Comparison of ENCODE assay signal across 8 cellular contexts in the genomic region with DNA sequence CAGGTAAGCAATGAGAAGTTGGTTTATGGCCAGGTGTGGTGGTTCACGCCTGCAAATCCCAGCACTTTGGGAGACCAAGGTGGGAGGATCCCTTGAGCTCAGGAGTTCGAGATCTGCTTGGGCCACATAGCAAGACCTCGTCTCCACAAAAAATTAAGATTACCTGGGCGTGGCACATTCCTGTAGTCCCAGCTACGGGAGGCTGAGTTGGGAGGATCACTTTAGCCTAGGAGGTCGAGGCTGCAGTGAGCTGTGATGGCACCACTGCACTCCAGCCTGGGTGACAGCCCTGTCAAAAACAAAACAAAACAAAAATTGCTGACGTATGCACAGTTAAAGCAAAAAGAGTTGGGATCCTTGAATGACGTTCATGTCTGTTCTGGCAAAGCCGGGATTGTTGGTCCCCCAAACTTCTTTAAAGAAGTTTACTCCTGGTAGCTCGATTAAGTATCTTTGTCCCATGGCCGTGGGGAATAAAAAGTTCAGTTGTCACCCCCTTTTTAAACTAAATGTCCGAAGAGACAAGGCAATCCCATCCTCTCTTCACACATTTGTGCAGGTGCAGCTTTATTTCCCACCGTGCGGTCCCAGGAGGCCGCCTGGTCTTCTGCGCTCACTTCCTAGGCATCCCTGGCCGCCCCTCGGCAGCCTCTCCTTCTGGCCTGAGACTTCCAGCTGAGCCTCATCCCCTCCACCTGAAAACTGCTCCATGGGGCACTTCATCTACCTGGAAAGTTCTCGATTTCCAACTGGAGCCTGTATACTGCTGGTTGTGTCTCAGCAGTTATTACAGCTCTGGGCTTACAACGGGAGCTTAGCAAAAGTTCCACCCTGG. TPM values are rescaled to one million over a fixed set of nuclear protein-coding genes. Genes with fewer than 3 reads are reported as not detected.
DNase-seq lines count a peak whose midpoint lies in the region; ATAC-seq, FAIRE-seq and TF ChIP-seq lines count a peak whose summit lies in the region.

No MANE protein-coding gene starts in this region.

- intact Hi-C loops in A673 (cut with micrococcal nuclease; ENCODE audit: unreplicated experiment) = no loop called here
- intact Hi-C loops in kidney (cut with DNase I) = no loop called here

- H3K4me3 ChIP-seq in A673 (ENCODE audit: low read depth, low read length, poor library complexity, severe bottlenecking) = peak overlapping the region; percentile 93
- peak overlapping the region; percentile 75 to 88 for H3K4me3 ChIP-seq in kidney (ENCODE audit: low read length in 2 of 2)
- peak overlapping the region; percentile 99 for H3K4me3 ChIP-seq in suprapubic skin

- TF ChIP-seq POLR2A in suprapubic skin (IDR thresholded peaks at IDR 0.05) = no peak

- TF ChIP-seq EP300 in suprapubic skin (IDR thresholded peaks at IDR 0.05) = no peak

- CTCF ChIA-PET in A673 (lab: Charles Lee) = no interaction called here

- POLR2A ChIA-PET in A673 (lab: Charles Lee; ENCODE audit: low non-redundant PET) = no interaction called here

- ATAC-seq in GM19043 (IDR thresholded peaks at IDR 0.05; ENCODE audit: low read depth, unreplicated experiment) (peak; percentile 3), HG03457 (IDR thresholded peaks at IDR 0.05; ENCODE audit: unreplicated experiment) (peak; percentile 11)

- peaks cover 13% of the 10 kb centered on the region for H3K4me1 ChIP-seq in A673 (ENCODE audit: insufficient read depth, low read length, poor library complexity, severe bottlenecking)
- H3K4me1 ChIP-seq in kidney (ENCODE audit: control insufficient read depth in 1 of 2, insufficient read depth in 1 of 2, low read depth in 1 of 2, low read length in 2 of 2) = peaks cover 7 to 13% of the 10 kb centered on the region in 2 donors
- peaks cover 43% of the 10 kb centered on the region for H3K4me1 ChIP-seq in suprapubic skin

- TF ChIP-seq CTCF in A673 (conservative IDR thresholded peaks at IDR 0.05; ENCODE audit: low read depth, low read length) (no peak), kidney (IDR thresholded peaks at IDR 0.05; ENCODE audit: borderline replicate concordance, extremely low read depth, insufficient read depth) (no peak), suprapubic skin (IDR thresholded peaks at IDR 0.05) (no peak)

- in situ Hi-C loops in KBM-7 (cut with MboI; ENCODE audit: low pct_unique_long_range_greater_than_20kb, low sequenced_read_pairs) = no loop called here

- H3K9ac ChIP-seq in kidney (ENCODE audit: low read length in 2 of 2) = peak overlapping the region; percentile 35 to 83

- BruUV-seq in A673 (replicated peaks; lab: Mats Ljungman, UMichigan) = TSS peak; percentile 61

- WGBS in suprapubic skin = 38% methylated on average over 20 of the region's 20 CpGs

- H3K27ac ChIP-seq in A673 (ENCODE audit: low read depth, low read length, poor library complexity, severe bottlenecking) (peak overlapping the region; percentile 86), angular gyrus (ENCODE audit: low read depth, low read length) (peak overlapping the region; percentile 57), kidney (ENCODE audit: low read depth in 2 of 2, low read length in 2 of 2) (peak overlapping the region; percentile 71 to 72), suprapubic skin (peak overlapping the region; percentile 98)

- H3K36me3 ChIP-seq in A673 (ENCODE audit: insufficient read depth, low read length, poor library complexity, severe bottlenecking) (no peaks in the 10 kb centered on the region), kidney (ENCODE audit: control insufficient read depth in 1 of 2, insufficient read depth in 2 of 2, low read length in 2 of 2) (no peaks in the 10 kb centered on the region), suprapubic skin (no peaks in the 10 kb centered on the region)

- H3K9me3 ChIP-seq in A673 (ENCODE audit: low read depth, low read length, poor library complexity, severe bottlenecking) (no peaks in the 10 kb centered on the region), kidney (ENCODE audit: control insufficient read depth in 1 of 2, low read length in 2 of 2) (no peaks in the 10 kb centered on the region), suprapubic skin (no peaks in the 10 kb centered on the region)

- DNase-seq in A673 (ENCODE audit: low spot score) (no peak), kidney (peak; percentile 69), suprapubic skin (ENCODE audit: low spot score in 2 of 2) (peak in 1 of 2 donors; percentile 64), DMS 273 (lab: John Stamatoyannopoulos, UW; ENCODE audit: unreplicated experiment) (no peak), KBM-7 (no peak)

- FAIRE-seq in kidney (lab: Jason Lieb, UNC) = no peak

- H3K27me3 ChIP-seq in A673 (replicated peaks; ENCODE audit: insufficient read depth, low read depth, low read length, poor library complexity) (no peaks in the 10 kb centered on the region), suprapubic skin (no peaks in the 10 kb centered on the region)

RNA-seq across cellular contexts. Expression of gene SPOPL, which starts 0.8 kb away (rescaled TPM):
- total RNA-seq in A673 (2021) = 20.3 and 21.1 TPM in 2 replicates
- 23.1 TPM for total RNA-seq in kidney
- polyA plus RNA-seq in kidney (ENCODE audit: insufficient read depth, low read depth, low replicate concordance) = 4.0 TPM
- 10 to 100 TPM; 24.8 to 42.4 (median 31.2) TPM for total RNA-seq in suprapubic skin
